In the genomic region with DNA sequence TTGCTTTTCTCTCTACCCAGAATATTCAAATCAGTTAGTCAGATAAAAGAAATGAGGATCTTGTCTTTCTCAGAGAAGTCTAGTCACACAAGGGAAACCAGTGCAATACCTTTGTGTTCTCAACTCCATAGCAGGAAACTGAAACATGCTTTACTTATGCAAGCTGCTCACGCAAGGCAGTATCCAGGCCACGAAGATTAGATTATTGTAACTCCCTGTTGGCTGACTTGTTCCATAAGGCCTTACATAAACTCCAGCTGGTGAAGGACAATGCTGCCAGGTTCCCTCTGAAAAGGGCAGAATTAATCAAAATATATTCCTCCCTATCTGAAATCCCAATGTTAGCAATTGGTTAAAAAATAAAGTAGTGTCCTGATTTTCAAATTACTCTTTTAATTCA, we compare ENCODE assay signal across 22 cellular contexts.
DNase-seq lines count a peak whose midpoint lies in the region; TF ChIP-seq lines count a peak whose summit lies in the region.
"Had no signal": no experiment of that assay in that cellular context is flagged by ENCODE, and none has a peak within 500 bp of the region (broad histone marks: within the 10 kb centered on the region; RNA-seq: fewer than 3 reads in every experiment).

No MANE protein-coding gene starts in this region.

- H3K4me3 ChIP-seq in SK-N-MC (peak overlapping the region; percentile 42), endodermal cell (ENCODE audit: low read length) (no peak overlapping the region)
- H3K4me3 ChIP-seq: SJCRH30, stomach, upper lobe of left lung had no signal

- H3K36me3 Mint-ChIP-seq in endodermal cell (ENCODE audit: low read depth) = no peaks in the 10 kb centered on the region
- H3K36me3 Mint-ChIP-seq: activated naive CD8-positive, alpha-beta T cell treated with anti-CD3 and anti-CD28 coated beads for 36 hours; memory B cell had no signal

- WGBS in endodermal cell (ENCODE audit: insufficient coverage in 1 of 2, insufficient read length in 1 of 2), 2 experiments = 93 to 94% methylated on average over 2 of the region's 2 CpGs

- H3K9me3 ChIP-seq in SK-N-MC (ENCODE audit: low read depth, low read length) = peaks cover 6% of the 10 kb centered on the region; the same call in 1 of the 2 replicates
- H3K9me3 ChIP-seq in endodermal cell (ENCODE audit: control insufficient read depth, low read length) = no peaks in the 10 kb centered on the region
- H3K9me3 ChIP-seq: SJCRH30, stomach, upper lobe of left lung had no signal

- H3K4me1 Mint-ChIP-seq in endodermal cell = no peaks in the 10 kb centered on the region
- H3K4me1 Mint-ChIP-seq: activated B cell treated with CpG ODN at 0.5 μM for 24 hours; activated naive CD8-positive, alpha-beta T cell treated with anti-CD3 and anti-CD28 coated beads for 36 hours; memory B cell; naive thymus-derived CD8-positive, alpha-beta T cell had no signal

- H3K9me3 Mint-ChIP-seq in endodermal cell = peaks cover 2% of the 10 kb centered on the region
- H3K9me3 Mint-ChIP-seq: activated B cell treated with CpG ODN at 0.5 μM for 24 hours had no signal

- H3K4me3 Mint-ChIP-seq in endodermal cell = no peak overlapping the region
- H3K4me3 Mint-ChIP-seq: activated B cell treated with CpG ODN at 0.5 μM for 24 hours; activated CD8-positive, alpha-beta T cell treated with anti-CD3 and anti-CD28 coated beads, Interleukin-2, amount 10 ng/mL, durations not matched to agents 7 days and 5 days; activated naive CD8-positive, alpha-beta T cell treated with anti-CD3 and anti-CD28 coated beads for 36 hours; memory B cell; naive thymus-derived CD8-positive, alpha-beta T cell; T-helper 2 cell treated with Interferon-gamma antibody and Interleukin-4, amounts not matched to agents 5 μg/mL and 100 μg/mL, for 36 hours had no signal

- TF ChIP-seq CTCF in endodermal cell (conservative IDR thresholded peaks at IDR 0.05) = no peak

- no peaks in the 10 kb centered on the region for H3K27me3 Mint-ChIP-seq in endodermal cell (ENCODE audit: insufficient read depth)
- H3K27me3 Mint-ChIP-seq: activated B cell treated with CpG ODN at 0.5 μM for 24 hours; activated naive CD8-positive, alpha-beta T cell treated with anti-CD3 and anti-CD28 coated beads for 36 hours; memory B cell; naive thymus-derived CD8-positive, alpha-beta T cell had no signal

- peak; percentile 7 for DNase-seq in H4 (ENCODE audit: low spot score)
- peak; percentile 67 for DNase-seq in SK-N-MC (ENCODE audit: low read depth, low spot score)
- DNase-seq in dermis blood vessel endothelial cell = peak; percentile 41
- DNase-seq in left kidney (ENCODE audit: low read depth, low spot score) = peak; percentile 20
- no peak for DNase-seq in NCI-H2196 treated with DMSO at 0.1 percent for 48 hours (lab: John Stamatoyannopoulos, UW; ENCODE audit: unreplicated experiment)
- DNase-seq in endodermal cell = no peak
- DNase-seq in activated T-cell treated with anti-CD3 and anti-CD28 coated beads, Interleukin-2, amount 50 U/mL, for 1 hour = no peak
- DNase-seq in stimulated activated CD8-positive, alpha-beta memory T cell treated with anti-CD3 and anti-CD28 coated beads, Interleukin-4, amount 100 ng/mL, for 48 hours = no peak
- DNase-seq: activated B cell treated with CpG ODN at 0.5 μM for 24 hours; activated CD8-positive, alpha-beta T cell treated with anti-CD3 and anti-CD28 coated beads, Interleukin-2, amount 10 ng/mL, durations not matched to agents 7 days and 5 days; activated naive CD8-positive, alpha-beta T cell treated with anti-CD3 and anti-CD28 coated beads for 36 hours; islet precursor cell; naive thymus-derived CD8-positive, alpha-beta T cell; NCI-H1048; NCI-H2081 treated with DMSO at 0.1 percent for 48 hours; PC-3; SJCRH30; stomach; upper lobe of left lung had no signal

- peaks cover 16% of the 10 kb centered on the region for H3K36me3 ChIP-seq in SK-N-MC (ENCODE audit: insufficient read depth, low read length)
- H3K36me3 ChIP-seq in endodermal cell (ENCODE audit: control insufficient read depth, insufficient read depth, low read length) = no peaks in the 10 kb centered on the region
- H3K36me3 ChIP-seq: SJCRH30, stomach, upper lobe of left lung had no signal

- H3K27me3 ChIP-seq in endodermal cell (ENCODE audit: control insufficient read depth, insufficient read depth, low read length, poor library complexity, severe bottlenecking) = no peaks in the 10 kb centered on the region
- H3K27me3 ChIP-seq: SJCRH30, stomach, upper lobe of left lung had no signal

- no peaks in the 10 kb centered on the region for H3K4me1 ChIP-seq in endodermal cell (ENCODE audit: control insufficient read depth, insufficient read depth, low read length)
- H3K4me1 ChIP-seq: SJCRH30, upper lobe of left lung had no signal

- H3K27ac Mint-ChIP-seq in endodermal cell = no peak overlapping the region
- H3K27ac Mint-ChIP-seq: activated B cell treated with CpG ODN at 0.5 μM for 24 hours; activated CD8-positive, alpha-beta T cell treated with anti-CD3 and anti-CD28 coated beads, Interleukin-2, amount 10 ng/mL, durations not matched to agents 7 days and 5 days; activated naive CD8-positive, alpha-beta T cell treated with anti-CD3 and anti-CD28 coated beads for 36 hours; memory B cell; naive thymus-derived CD8-positive, alpha-beta T cell; T-helper 2 cell treated with Interferon-gamma antibody and Interleukin-4, amounts not matched to agents 5 μg/mL and 100 μg/mL, for 36 hours had no signal

- H3K27ac ChIP-seq in SK-N-MC = peak overlapping the region; percentile 98
- no peak overlapping the region for H3K27ac ChIP-seq in endodermal cell (ENCODE audit: low read depth, low read length)
- H3K27ac ChIP-seq: KMS-11, SJCRH30, stomach, upper lobe of left lung had no signal

- H3K9ac ChIP-seq in SK-N-MC (ENCODE audit: insufficient read length) = peak overlapping the region; percentile 22
- H3K9ac ChIP-seq in endodermal cell (ENCODE audit: extremely low read depth, low read length, poor library complexity, severe bottlenecking) = no peak overlapping the region
- H3K9ac ChIP-seq: KMS-11 had no signal

Comparison
In these comparisons a context has a peak if more than half of its experiments do, and no peak if none do; other contexts are left out.
1. DNase-seq: peak in H4 (single experiment), SK-N-MC (single experiment), dermis blood vessel endothelial cell (single experiment) and left kidney (single experiment); none in NCI-H2196 treated with DMSO at 0.1 percent for 48 hours (single experiment), endodermal cell (single experiment), activated T-cell treated with anti-CD3 and anti-CD28 coated beads, Interleukin-2, amount 50 U/mL, for 1 hour (single experiment) and stimulated activated CD8-positive, alpha-beta memory T cell treated with anti-CD3 and anti-CD28 coated beads, Interleukin-4, amount 100 ng/mL, for 48 hours (single experiment).